In genomic region chr6:163858870-163859269, GRCh38 we compare ENCODE assay signal across 2 cellular contexts.
TF ChIP-seq lines count a peak whose summit lies in the region.

No MANE protein-coding gene starts in this region.

TF ChIP-seq in K562, 482 proteins besides CTCF, POLR2A, EP300 and RAD21:
- TF ChIP-seq ZNF431 (CRISPR knock-in tag; IDR thresholded peaks at IDR 0.05) (peak; percentile 97), CBX3 (IDR thresholded peaks at IDR 0.05; ENCODE audit: borderline replicate concordance in 1 of 2, low read length in 2 of 2) (0 out of 3 replicates have a peak, but pooled peaks of 1 of the 2 experiments have one; percentile 40)

TF ChIP-seq in HepG2, 621 proteins besides CTCF, POLR2A, EP300 and RAD21:
- TF ChIP-seq ZNF431 (CRISPR knock-in tag; IDR thresholded peaks at IDR 0.05; ENCODE audit: borderline replicate concordance, low read depth) = peak; percentile 82; the same call in 1 of the 2 replicates
